In genomic region chr10:31134303-31134928, GRCh38 we compare ENCODE assay signal across 8 cellular contexts.
A peak's percentile ranks its signal among the peaks of the same experiment; 100 is the strongest.
DNase-seq lines count a peak whose midpoint lies in the region; ATAC-seq and TF ChIP-seq lines count a peak whose summit lies in the region.

No MANE protein-coding gene starts in this region.

- ATAC-seq in GM21390 (IDR thresholded peaks at IDR 0.05; ENCODE audit: unreplicated experiment) (peak; percentile 17), HG02884 (IDR thresholded peaks at IDR 0.05; ENCODE audit: unreplicated experiment) (no peak)

- TF ChIP-seq POLR2A in NB4 (IDR thresholded peaks at IDR 0.05; ENCODE audit: extremely low read depth, insufficient read length), result no peak

- no peaks in the 10 kb centered on the region for H3K27me3 Mint-ChIP-seq in nephron progenitor cell (ENCODE audit: low read depth, poor library complexity)

- peak overlapping the region; percentile 98 for H3K27ac Mint-ChIP-seq in nephron progenitor cell

- H3K4me1 Mint-ChIP-seq in nephron progenitor cell, result peaks cover 49% of the 10 kb centered on the region

- H3K4me3 Mint-ChIP-seq in nephron progenitor cell, result peak overlapping the region; percentile 79

- H3K9me3 Mint-ChIP-seq in nephron progenitor cell, result no peaks in the 10 kb centered on the region

- no peak for TF ChIP-seq CTCF in NB4 (IDR thresholded peaks at IDR 0.05; ENCODE audit: low read depth, low read length)
- TF ChIP-seq CTCF in fibroblast of the aortic adventitia (IDR thresholded peaks at IDR 0.05; ENCODE audit: insufficient read depth, low read length), result no peak
- no peak for TF ChIP-seq CTCF in nephron progenitor cell (IDR thresholded peaks at IDR 0.05)

- H3K4me3 ChIP-seq in NB4 (ENCODE audit: low read depth, low read length) (peak overlapping the region; percentile 61), fibroblast of the aortic adventitia (ENCODE audit: low read depth, low read length) (no peak overlapping the region)

- DNase-seq in DMS79 treated with DMSO at 0.1 percent for 48 hours (lab: John Stamatoyannopoulos, UW) (peak; percentile 48), NB4 (ENCODE audit: low read depth) (peak; percentile 81), fibroblast of the aortic adventitia (ENCODE audit: low read depth) (peak; percentile 39), nephron progenitor cell (peak; percentile 65), NCI-H2029 treated with DMSO at 0.1 percent for 48 hours (lab: John Stamatoyannopoulos, UW) (no peak)
- peak; percentile 67 for DNase-seq in activated CD8-positive, alpha-beta memory T cell treated with anti-CD3 and anti-CD28 coated beads, Interleukin-2, amount 50 U/mL, for 48 hours

- no peaks in the 10 kb centered on the region for H3K36me3 Mint-ChIP-seq in nephron progenitor cell (ENCODE audit: low read depth)
